ENCODE assay signal across 8 cellular contexts in the genomic region with DNA sequence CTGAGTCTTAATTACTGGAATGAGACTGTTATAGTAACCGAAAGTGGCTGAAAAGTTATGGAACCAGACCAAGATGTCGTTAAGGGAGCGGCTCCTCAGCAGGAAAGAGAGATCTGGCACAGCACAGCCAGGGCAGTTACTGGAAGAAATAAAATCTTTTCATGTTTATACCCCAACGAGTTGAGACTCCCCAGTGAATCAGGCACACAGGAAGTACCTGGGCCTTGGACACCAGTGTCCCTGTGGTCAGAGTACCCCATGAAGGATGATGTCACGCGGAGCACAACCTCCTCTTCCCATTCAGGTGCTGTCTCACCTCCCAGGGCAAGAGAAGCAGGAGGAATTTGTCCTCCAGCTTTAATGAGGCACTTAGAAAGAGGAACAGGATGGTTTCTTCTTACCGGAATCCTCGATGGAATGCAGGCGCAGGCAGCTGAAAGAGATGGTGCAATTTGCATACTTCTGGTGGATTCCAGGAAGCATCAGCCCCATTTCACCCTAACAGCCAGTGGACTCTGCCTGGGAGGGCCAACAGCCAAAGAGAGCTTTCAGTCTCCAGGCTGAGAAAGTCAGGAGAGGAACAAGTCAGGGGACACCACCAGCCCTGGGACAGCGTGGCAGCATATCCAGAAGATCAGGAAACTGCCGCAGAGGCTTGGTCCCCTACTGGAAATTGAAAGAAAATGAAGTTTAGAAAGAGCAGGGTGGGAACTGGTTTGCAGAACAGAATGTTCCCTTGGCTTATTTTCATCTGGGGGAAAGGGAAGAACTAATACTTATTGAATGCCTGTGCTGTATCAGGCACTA. TPM values are rescaled to one million over a fixed set of nuclear protein-coding genes. Genes with fewer than 3 reads are reported as not detected.
A peak's percentile ranks its signal among the peaks of the same experiment; 100 is the strongest.
DNase-seq lines count a peak whose midpoint lies in the region; ATAC-seq, FAIRE-seq and TF ChIP-seq lines count a peak whose summit lies in the region.

No MANE protein-coding gene starts in this region.

- CTCF ChIA-PET in AG04449 (lab: Yijun Ruan, JAX) (interaction anchor here (0.7 to 7.4 kb wide), 17 partner anchors 10 to 879 kb away, joined by 3 to 236 read pairs (median 4); no protein-coding TSS in a partner anchor), WTC11 (lab: Charles Lee) (interaction anchor here (1.3 to 6.1 kb wide), 8 partner anchors 11 to 369 kb away, joined by 4 to 67 read pairs (median 8); partner anchors contain the start of gene CTTNBP2NL)

- no peaks in the 10 kb centered on the region for H3K36me3 Mint-ChIP-seq in WTC11

- TF ChIP-seq CTCF in AG04449 (IDR thresholded peaks at IDR 0.05; ENCODE audit: insufficient read depth, low read length, missing control alignments): no peak
- no peak for TF ChIP-seq CTCF in WTC11 (IDR thresholded peaks at IDR 0.05)

- DNase-seq in AG04449 (ENCODE audit: low read depth, low spot score) (peak; percentile 79), WTC11 (ENCODE audit: low spot score) (peak; percentile 36), glomerular visceral epithelial cell (ENCODE audit: extremely low spot score) (peak; percentile 48), non-pigmented ciliary epithelial cell (ENCODE audit: low read depth) (peak; percentile 26), NCI-H774 (lab: John Stamatoyannopoulos, UW) (no peak), H54 (ENCODE audit: insufficient read length, low spot score) (no peak)

- no peak for TF ChIP-seq POLR2A in H54 (IDR thresholded peaks at IDR 0.05; ENCODE audit: low read depth, low read length)

- FAIRE-seq in H54 (lab: Jason Lieb, UNC): no peak

- H3K9me3 Mint-ChIP-seq in WTC11: no peaks in the 10 kb centered on the region

- POLR2A ChIA-PET in AG04449 (lab: Yijun Ruan, JAX): interaction anchor here (1.1 kb wide), 1 partner anchor 34 kb away, joined by 4 read pairs; no protein-coding TSS in a partner anchor
- POLR2A ChIA-PET in WTC11 (lab: Charles Lee): interaction anchor here (0.7 kb wide), 1 partner anchor 284 kb away, joined by 5 read pairs; no protein-coding TSS in a partner anchor

- H3K27ac Mint-ChIP-seq in WTC11: no peak overlapping the region; the same call in 1 of the 2 replicates

- no peak overlapping the region for H3K4me3 Mint-ChIP-seq in WTC11

- peaks cover 8% of the 10 kb centered on the region for H3K27me3 Mint-ChIP-seq in WTC11 (ENCODE audit: low read depth)

- peak overlapping the region; percentile 19; the same call in 1 of the 2 replicates for H3K4me3 ChIP-seq in AG04449 (ENCODE audit: low read depth, low read length)

- ATAC-seq in WTC11 (peak; percentile 62), GM18907 (IDR thresholded peaks at IDR 0.05; ENCODE audit: unreplicated experiment) (no peak), GM18909 (IDR thresholded peaks at IDR 0.05; ENCODE audit: poor library complexity, unreplicated experiment) (no peak)

- H3K4me1 Mint-ChIP-seq in WTC11: peaks cover 18% of the 10 kb centered on the region

TF ChIP-seq in WTC11, 78 proteins besides CTCF, POLR2A, EP300 and RAD21:
- TF ChIP-seq TEAD4 (CRISPR knock-in tag; IDR thresholded peaks at IDR 0.05): 0 out of 2 replicates have a peak, but pooled peaks have one; percentile 34
- no peak for TF ChIP-seq ATF1 (CRISPR knock-in tag; IDR thresholded peaks at IDR 0.05)
- no peak for TF ChIP-seq MYBL2 (CRISPR knock-in tag; IDR thresholded peaks at IDR 0.05)
- TF ChIP-seq, protein P1, sequence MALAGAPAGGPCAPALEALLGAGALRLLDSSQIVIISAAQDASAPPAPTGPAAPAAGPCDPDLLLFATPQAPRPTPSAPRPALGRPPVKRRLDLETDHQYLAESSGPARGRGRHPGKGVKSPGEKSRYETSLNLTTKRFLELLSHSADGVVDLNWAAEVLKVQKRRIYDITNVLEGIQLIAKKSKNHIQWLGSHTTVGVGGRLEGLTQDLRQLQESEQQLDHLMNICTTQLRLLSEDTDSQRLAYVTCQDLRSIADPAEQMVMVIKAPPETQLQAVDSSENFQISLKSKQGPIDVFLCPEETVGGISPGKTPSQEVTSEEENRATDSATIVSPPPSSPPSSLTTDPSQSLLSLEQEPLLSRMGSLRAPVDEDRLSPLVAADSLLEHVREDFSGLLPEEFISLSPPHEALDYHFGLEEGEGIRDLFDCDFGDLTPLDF (CRISPR knock-in tag; IDR thresholded peaks at IDR 0.05): no peak
- no peak for TF ChIP-seq ELF4 (CRISPR knock-in tag; IDR thresholded peaks at IDR 0.05; ENCODE audit: low read depth)

RNA-seq across cellular contexts. Expression of gene CTTNBP2NL, which starts 35.9 kb away (rescaled TPM):
- total RNA-seq in WTC11 (2021): 28.5 to 32.8 TPM (median 32.0 TPM) in 3 replicates

Comparison
In these comparisons a context has a peak if more than half of its experiments do, and no peak if none do; other contexts are left out.
1. DNase-seq: peak in AG04449 (single experiment), WTC11 (single experiment), glomerular visceral epithelial cell (single experiment) and non-pigmented ciliary epithelial cell (single experiment); none in NCI-H774 (single experiment) and H54 (single experiment).